ENCODE assay signal across 14 cellular contexts in genomic region chr3:66297260-66297863, GRCh38.
A peak's percentile ranks its signal among the peaks of the same experiment; 100 is the strongest.
DNase-seq lines count a peak whose midpoint lies in the region; ATAC-seq lines count a peak whose summit lies in the region.
"Had no signal": no experiment of that assay in that cellular context is flagged by ENCODE, and none has a peak within 500 bp of the region (broad histone marks: within the 10 kb centered on the region; RNA-seq: fewer than 3 reads in every experiment).

No MANE protein-coding gene starts in this region.

- H3K27me3 Mint-ChIP-seq in activated naive CD4-positive, alpha-beta T cell treated with anti-CD3 and anti-CD28 coated beads, Interleukin-2, amount 10 ng/mL, durations not matched to agents 7 days and 5 days = no peaks in the 10 kb centered on the region
- H3K27me3 Mint-ChIP-seq in activated naive CD8-positive, alpha-beta T cell treated with anti-CD3 and anti-CD28 coated beads, Interleukin-2, amount 50 U/mL, for 24 hours = no peaks in the 10 kb centered on the region
- H3K27me3 Mint-ChIP-seq: B cell had no signal

- no peak overlapping the region for H3K4me3 ChIP-seq in subcutaneous abdominal adipose tissue (ENCODE audit: low read depth in 1 of 5, low read length in 5 of 5)
- H3K4me3 ChIP-seq: thoracic aorta had no signal

- no peak for DNase-seq in activated naive CD4-positive, alpha-beta T cell treated with anti-CD3 and anti-CD28 coated beads, Interleukin-2, amount 10 ng/mL, durations not matched to agents 7 days and 5 days
- no peak for DNase-seq in activated naive CD4-positive, alpha-beta T cell (lab: John Stamatoyannopoulos, UW)
- DNase-seq in activated naive CD8-positive, alpha-beta T cell treated with anti-CD3 and anti-CD28 coated beads, Interleukin-2, amount 50 U/mL, for 24 hours = no peak
- DNase-seq in kidney glomerular epithelial cell (lab: John Stamatoyannopoulos, UW) = peak; percentile 18
- DNase-seq in LoVo (ENCODE audit: low spot score) = no peak
- DNase-seq: NCI-H187 treated with DMSO at 0.1 percent for 48 hours; stimulated activated CD4-positive, alpha-beta T cell treated with anti-CD3 and anti-CD28 coated beads, Interleukin-4, amount 100 ng/mL, for 4 hours had no signal

- H3K4me1 ChIP-seq in subcutaneous abdominal adipose tissue (ENCODE audit: control insufficient read depth in 5 of 5, insufficient read depth in 5 of 5, low read length in 5 of 5) = peaks cover 0 to 19% (median 13%) of the 10 kb centered on the region in 5 donors

- peak overlapping the region; percentile 2 for H3K27ac Mint-ChIP-seq in activated naive CD4-positive, alpha-beta T cell treated with anti-CD3 and anti-CD28 coated beads, Interleukin-2, amount 10 ng/mL, durations not matched to agents 7 days and 5 days
- H3K27ac Mint-ChIP-seq in activated naive CD8-positive, alpha-beta T cell treated with anti-CD3 and anti-CD28 coated beads, Interleukin-2, amount 50 U/mL, for 24 hours = peak overlapping the region; percentile 63
- H3K27ac Mint-ChIP-seq: activated T-helper 2 cell treated with anti-CD3 and anti-CD28 coated beads, Interferon-gamma antibody, Interleukin-2, Interleukin-4, amounts not matched to agents 10 μg/mL and 5 μg/mL and 100 μg/mL, durations not matched to agents 14 hours and 24 hours and 36 hours; B cell had no signal

- no peaks in the 10 kb centered on the region for H3K9me3 ChIP-seq in subcutaneous abdominal adipose tissue (ENCODE audit: control insufficient read depth in 5 of 5, low read length in 5 of 5)
- H3K9me3 ChIP-seq: neutrophil, thoracic aorta had no signal

- CTCF ChIA-PET in activated naive CD4-positive, alpha-beta T cell treated with anti-CD3 and anti-CD28 coated beads, Interleukin-2, amount 10 ng/mL, durations not matched to agents 7 days and 5 days (lab: Charles Lee) = interaction anchor here (0.6 to 1.7 kb wide), 3 partner anchors 17 to 110 kb away, joined by 3 to 6 read pairs (median 4); no protein-coding TSS in a partner anchor

- H3K4me3 Mint-ChIP-seq in activated naive CD4-positive, alpha-beta T cell treated with anti-CD3 and anti-CD28 coated beads, Interleukin-2, amount 10 ng/mL, durations not matched to agents 7 days and 5 days = no peak overlapping the region
- H3K4me3 Mint-ChIP-seq in activated naive CD8-positive, alpha-beta T cell treated with anti-CD3 and anti-CD28 coated beads, Interleukin-2, amount 50 U/mL, for 24 hours = no peak overlapping the region
- H3K4me3 Mint-ChIP-seq: B cell had no signal

- peaks cover 30% of the 10 kb centered on the region for H3K4me1 Mint-ChIP-seq in activated naive CD4-positive, alpha-beta T cell treated with anti-CD3 and anti-CD28 coated beads, Interleukin-2, amount 10 ng/mL, durations not matched to agents 7 days and 5 days
- H3K4me1 Mint-ChIP-seq in activated naive CD8-positive, alpha-beta T cell treated with anti-CD3 and anti-CD28 coated beads, Interleukin-2, amount 50 U/mL, for 24 hours = peaks cover 46% of the 10 kb centered on the region

- no peaks in the 10 kb centered on the region for H3K9me3 Mint-ChIP-seq in activated naive CD4-positive, alpha-beta T cell treated with anti-CD3 and anti-CD28 coated beads, Interleukin-2, amount 10 ng/mL, durations not matched to agents 7 days and 5 days
- peaks cover 6% of the 10 kb centered on the region for H3K9me3 Mint-ChIP-seq in activated naive CD8-positive, alpha-beta T cell treated with anti-CD3 and anti-CD28 coated beads, Interleukin-2, amount 50 U/mL, for 24 hours
- H3K9me3 Mint-ChIP-seq: activated T-helper 2 cell treated with anti-CD3 and anti-CD28 coated beads, Interferon-gamma antibody, Interleukin-2, Interleukin-4, amounts not matched to agents 10 μg/mL and 5 μg/mL and 100 μg/mL, durations not matched to agents 14 hours and 24 hours and 36 hours had no signal

- ATAC-seq in activated naive CD8-positive, alpha-beta T cell treated with anti-CD3 and anti-CD28 coated beads, Interleukin-2, amount 50 U/mL, for 24 hours = no peak
- no peak for ATAC-seq in GM21367 (IDR thresholded peaks at IDR 0.05; ENCODE audit: unreplicated experiment)
- no peak for ATAC-seq in HG03025 (IDR thresholded peaks at IDR 0.05; ENCODE audit: low FRiP score, unreplicated experiment)

- peak overlapping the region; percentile 54 for H3K27ac ChIP-seq in subcutaneous abdominal adipose tissue (ENCODE audit: low read depth, low read length)
- H3K27ac ChIP-seq: neutrophil, thoracic aorta had no signal

- no peaks in the 10 kb centered on the region for H3K27me3 ChIP-seq in subcutaneous abdominal adipose tissue (ENCODE audit: control insufficient read depth in 5 of 5, insufficient read depth in 4 of 5, low read length in 5 of 5)
- H3K27me3 ChIP-seq: neutrophil had no signal

- peaks cover 8% of the 10 kb centered on the region for H3K36me3 Mint-ChIP-seq in activated naive CD4-positive, alpha-beta T cell treated with anti-CD3 and anti-CD28 coated beads, Interleukin-2, amount 10 ng/mL, durations not matched to agents 7 days and 5 days
- peaks cover 12% of the 10 kb centered on the region for H3K36me3 Mint-ChIP-seq in activated naive CD8-positive, alpha-beta T cell treated with anti-CD3 and anti-CD28 coated beads, Interleukin-2, amount 50 U/mL, for 24 hours (ENCODE audit: low read depth)

- no peaks in the 10 kb centered on the region for H3K36me3 ChIP-seq in subcutaneous abdominal adipose tissue (ENCODE audit: control insufficient read depth in 5 of 5, insufficient read depth in 5 of 5, low read length in 5 of 5)
- H3K36me3 ChIP-seq: neutrophil, thoracic aorta had no signal

- no peak overlapping the region for H3K9ac ChIP-seq in subcutaneous abdominal adipose tissue (ENCODE audit: low read length in 5 of 5)
